In genomic region chr6:20669571-20670314, GRCh38 we compare ENCODE assay signal across 12 cellular contexts.
A peak's percentile ranks its signal among the peaks of the same experiment; 100 is the strongest.
DNase-seq lines count a peak whose midpoint lies in the region; ATAC-seq, FAIRE-seq and TF ChIP-seq lines count a peak whose summit lies in the region.
"Had no signal": no experiment of that assay in that cellular context is flagged by ENCODE, and none has a peak within 500 bp of the region (broad histone marks: within the 10 kb centered on the region; RNA-seq: fewer than 3 reads in every experiment).

No MANE protein-coding gene starts in this region.

- 52% methylated on average over 6 of the region's 6 CpGs for WGBS in K562 (ENCODE audit: insufficient coverage, low coverage, missing lambda C conversion rate)

- H3K4me1 Mint-ChIP-seq in osteocyte (ENCODE audit: unreplicated experiment), result no peaks in the 10 kb centered on the region

- POLR2A ChIA-PET in K562 (lab: Yijun Ruan, JAX), result no interaction called here

- no peak for TF ChIP-seq EP300 in K562 (IDR thresholded peaks at IDR 0.05; ENCODE audit: low read length)

- ATAC-seq in GM18868 (IDR thresholded peaks at IDR 0.05; ENCODE audit: unreplicated experiment), result peak; percentile 97
- peak; percentile 90 for ATAC-seq in GM21723 (IDR thresholded peaks at IDR 0.05; ENCODE audit: unreplicated experiment)
- peak; percentile 96 for ATAC-seq in HG03378 (IDR thresholded peaks at IDR 0.05; ENCODE audit: unreplicated experiment)
- peak; percentile 62 for ATAC-seq in K562
- ATAC-seq: activated CD8-positive, alpha-beta T cell treated with anti-CD3 and anti-CD28 coated beads for 36 hours had no signal

- no peak for FAIRE-seq in K562 (lab: Jason Lieb, UNC)

- H3K36me3 ChIP-seq in K562 (ENCODE audit: control insufficient read depth, insufficient read depth, low read length), result no peaks in the 10 kb centered on the region

- H3K9me3 ChIP-seq in K562 (replicated peaks; ENCODE audit: control insufficient read depth, insufficient read depth, low read depth, low read length), result no peaks in the 10 kb centered on the region

- H3K27me3 ChIP-seq in K562 (ENCODE audit: control insufficient read depth in 2 of 2, insufficient read depth in 2 of 2, low read length in 2 of 2), result no peaks in the 10 kb centered on the region

- BruUV-seq in K562 (replicated peaks; lab: Mats Ljungman, UMichigan), result no TSS peak

- DNase-seq in K562 (ENCODE audit: extremely low read depth in 1 of 4, low spot score in 3 of 4), result peak in 1 of 4 experiments; percentile 47
- no peak for DNase-seq in GOT3 (lab: John Stamatoyannopoulos, UW)
- no peak for DNase-seq in activated gamma-delta T cell (lab: John Stamatoyannopoulos, UW)
- no peak for DNase-seq in kidney tubule cell (ENCODE audit: low spot score)
- no peak for DNase-seq in osteocyte (ENCODE audit: extremely low spot score, unreplicated experiment)
- DNase-seq: activated CD8-positive, alpha-beta T cell treated with anti-CD3 and anti-CD28 coated beads for 36 hours; CD4-positive, alpha-beta T cell; stimulated activated CD4-positive, alpha-beta T cell treated with anti-CD3 and anti-CD28 coated beads, Interleukin-15, amount 100 ng/mL, for 24 hours had no signal

- no peak overlapping the region for H3K9ac ChIP-seq in K562 (ENCODE audit: insufficient read depth in 1 of 2, low read depth in 2 of 2, low read length in 2 of 2)

- in situ Hi-C loops in K562 (cut with MboI), result no loop called here

- peaks cover 0 to 6% of the 10 kb centered on the region in 2 experiments; a peak in 2 of 5 replicates for H3K4me1 ChIP-seq in K562 (replicated peaks in 1 of 2; ENCODE audit: control insufficient read depth in 2 of 2, insufficient read depth in 2 of 2, low read length in 2 of 2)

- intact Hi-C loops in K562 (cut with micrococcal nuclease), result no loop called here

- no peaks in the 10 kb centered on the region for H3K9me3 Mint-ChIP-seq in osteocyte (ENCODE audit: unreplicated experiment)
- H3K9me3 Mint-ChIP-seq: activated CD8-positive, alpha-beta T cell treated with anti-CD3 and anti-CD28 coated beads for 36 hours; CD4-positive, alpha-beta T cell had no signal

- no peak overlapping the region for H3K27ac Mint-ChIP-seq in osteocyte (ENCODE audit: unreplicated experiment)
- H3K27ac Mint-ChIP-seq: activated CD8-positive, alpha-beta T cell treated with anti-CD3 and anti-CD28 coated beads for 36 hours; CD4-positive, alpha-beta T cell had no signal

- TF ChIP-seq POLR2A in K562 (conservative IDR thresholded peaks at IDR 0.05), result no peak

- no peak overlapping the region for H3K4me3 ChIP-seq in K562

- H3K9me1 ChIP-seq in K562 (ENCODE audit: control insufficient read depth, insufficient read depth, low read length), result no peaks in the 10 kb centered on the region

- CTCF ChIA-PET in K562 (lab: Yijun Ruan, JAX; ENCODE audit: low intra/inter-chr PET ratio), result interaction anchor here (0.5 kb wide), 1 partner anchor 16 kb away, joined by 3 read pairs; no protein-coding TSS in a partner anchor

- no peaks in the 10 kb centered on the region; the same call in 2 of the 3 replicates for H3K79me2 ChIP-seq in K562 (ENCODE audit: control insufficient read depth, insufficient read depth, low read length)

- no peak for TF ChIP-seq RAD21 in K562 (CRISPR knock-in tag; conservative IDR thresholded peaks at IDR 0.05 in 1 of 2, IDR thresholded peaks at IDR 0.05 in 1 of 2)

- no peaks in the 10 kb centered on the region for H3K36me3 Mint-ChIP-seq in osteocyte (ENCODE audit: unreplicated experiment)

- H2AFZ ChIP-seq in K562 (ENCODE audit: low read depth, low read length), result no peak overlapping the region

- no peak overlapping the region for H3K27ac ChIP-seq in K562 (ENCODE audit: extremely low read depth, low read depth, low read length)
- H3K27ac ChIP-seq: RWPE1 had no signal

- no peaks in the 10 kb centered on the region for H3K27me3 Mint-ChIP-seq in osteocyte (ENCODE audit: unreplicated experiment)
- H3K27me3 Mint-ChIP-seq: activated CD8-positive, alpha-beta T cell treated with anti-CD3 and anti-CD28 coated beads for 36 hours; CD4-positive, alpha-beta T cell had no signal

- no peak for TF ChIP-seq CTCF in K562 (IDR thresholded peaks at IDR 0.05 in 2 of 3, conservative IDR thresholded peaks at IDR 0.05 in 1 of 3; ENCODE audit: insufficient read depth in 2 of 3, low read depth in 1 of 3, low read length in 3 of 3)
- no peak for TF ChIP-seq CTCF in osteocyte (IDR thresholded peaks at IDR 0.05)

- H3K4me2 ChIP-seq in K562 (ENCODE audit: insufficient read depth, low read length), result no peak overlapping the region

- H3K4me3 Mint-ChIP-seq in osteocyte (ENCODE audit: unreplicated experiment), result no peak overlapping the region
- H3K4me3 Mint-ChIP-seq: activated CD8-positive, alpha-beta T cell treated with anti-CD3 and anti-CD28 coated beads for 36 hours; CD4-positive, alpha-beta T cell had no signal

- H4K20me1 ChIP-seq in K562 (replicated peaks; ENCODE audit: control insufficient read depth, insufficient read depth, low read length), result no peaks in the 10 kb centered on the region; the same call in 1 of the 2 replicates

TF ChIP-seq in K562, 482 proteins besides CTCF, POLR2A, EP300 and RAD21 (continues in another document):
- TF ChIP-seq ZNF589 (CRISPR knock-in tag; IDR thresholded peaks at IDR 0.05; ENCODE audit: low read depth) (no peak), BHLHE40 (IDR thresholded peaks at IDR 0.05; ENCODE audit: low read length) (no peak), BMI1 (IDR thresholded peaks at IDR 0.05; ENCODE audit: low read length) (no peak), FOXP4 (CRISPR knock-in tag; IDR thresholded peaks at IDR 0.05; ENCODE audit: borderline replicate concordance) (no peak)
- TF ChIP-seq, protein P1, sequence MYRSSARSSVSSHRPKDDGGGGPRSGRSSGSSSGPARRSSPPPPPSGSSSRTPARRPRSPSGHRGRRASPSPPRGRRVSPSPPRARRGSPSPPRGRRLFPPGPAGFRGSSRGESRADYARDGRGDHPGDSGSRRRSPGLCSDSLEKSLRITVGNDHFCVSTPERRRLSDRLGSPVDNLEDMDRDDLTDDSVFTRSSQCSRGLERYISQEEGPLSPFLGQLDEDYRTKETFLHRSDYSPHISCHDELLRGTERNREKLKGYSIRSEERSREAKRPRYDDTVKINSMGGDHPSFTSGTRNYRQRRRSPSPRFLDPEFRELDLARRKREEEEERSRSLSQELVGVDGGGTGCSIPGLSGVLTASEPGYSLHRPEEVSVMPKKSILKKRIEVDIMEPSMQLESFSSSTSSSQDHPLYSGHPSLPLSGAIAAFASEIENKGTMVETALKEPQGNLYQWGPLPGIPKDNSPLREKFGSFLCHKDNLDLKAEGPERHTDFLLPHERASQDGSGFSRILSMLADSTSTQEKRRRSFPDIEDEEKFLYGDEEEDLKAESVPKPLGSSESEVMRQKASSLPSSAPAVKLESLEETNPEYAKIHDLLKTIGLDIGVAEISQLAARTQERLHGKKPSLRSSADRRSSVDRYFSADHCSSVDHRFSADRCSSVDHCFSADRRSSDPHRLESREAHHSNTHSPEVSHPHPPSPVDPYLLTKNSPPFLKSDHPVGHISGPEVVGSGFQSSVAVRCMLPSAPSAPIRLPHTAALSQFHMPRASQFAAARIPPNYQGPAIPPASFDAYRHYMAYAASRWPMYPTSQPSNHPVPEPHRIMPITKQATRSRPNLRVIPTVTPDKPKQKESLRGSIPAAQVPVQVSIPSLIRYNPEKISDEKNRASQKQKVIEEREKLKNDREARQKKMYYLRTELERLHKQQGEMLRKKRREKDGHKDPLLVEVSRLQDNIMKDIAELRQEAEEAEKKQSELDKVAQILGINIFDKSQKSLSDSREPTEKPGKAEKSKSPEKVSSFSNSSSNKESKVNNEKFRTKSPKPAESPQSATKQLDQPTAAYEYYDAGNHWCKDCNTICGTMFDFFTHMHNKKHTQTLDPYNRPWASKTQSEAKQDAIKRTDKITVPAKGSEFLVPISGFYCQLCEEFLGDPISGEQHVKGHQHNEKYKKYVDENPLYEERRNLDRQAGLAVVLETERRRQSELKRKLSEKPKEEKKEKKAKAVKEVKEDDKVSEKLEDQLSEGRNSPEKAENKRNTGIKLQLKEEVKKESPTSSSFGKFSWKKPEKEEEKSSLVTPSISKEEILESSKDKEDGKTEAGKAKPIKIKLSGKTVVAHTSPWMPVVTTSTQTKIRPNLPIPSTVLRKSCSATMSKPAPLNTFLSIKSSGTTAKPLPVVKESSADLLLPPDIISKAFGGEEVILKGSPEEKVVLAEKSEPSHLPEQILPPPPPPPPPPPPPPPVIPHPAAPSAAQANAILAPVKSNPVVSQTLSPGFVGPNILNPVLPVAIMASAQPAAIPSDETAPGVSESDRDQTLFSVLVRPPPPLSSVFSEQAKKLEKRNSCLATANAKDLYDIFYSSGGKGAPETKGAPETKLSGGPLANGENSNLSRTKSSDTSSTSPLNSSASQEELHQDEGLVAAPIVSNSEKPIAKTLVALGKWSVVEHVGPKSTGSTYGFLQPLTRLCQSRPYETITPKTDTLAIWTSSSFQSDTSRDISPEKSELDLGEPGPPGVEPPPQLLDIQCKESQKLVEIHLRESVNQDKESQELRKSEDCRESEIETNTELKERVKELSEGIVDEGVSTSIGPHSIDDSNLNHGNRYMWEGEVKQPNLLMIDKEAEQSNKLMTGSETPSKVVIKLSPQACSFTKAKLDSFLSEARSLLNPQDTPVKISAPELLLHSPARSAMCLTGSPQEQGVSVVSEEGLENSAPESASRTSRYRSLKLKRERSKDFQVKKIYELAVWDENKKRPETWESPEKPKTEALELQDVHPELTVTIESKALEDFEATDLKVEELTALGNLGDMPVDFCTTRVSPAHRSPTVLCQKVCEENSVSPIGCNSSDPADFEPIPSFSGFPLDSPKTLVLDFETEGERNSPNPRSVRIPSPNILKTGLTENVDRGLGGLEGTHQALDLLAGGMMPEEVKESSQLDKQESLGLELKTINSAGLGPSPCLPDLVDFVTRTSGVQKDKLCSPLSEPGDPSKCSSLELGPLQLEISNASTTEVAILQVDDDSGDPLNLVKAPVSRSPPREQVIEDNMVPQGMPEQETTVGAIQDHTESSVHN (IDR thresholded peaks at IDR 0.05; ENCODE audit: borderline replicate concordance in 1 of 2, low read depth in 1 of 2), result no peak
